ENCODE assay signal across 8 cellular contexts in the genomic region with DNA sequence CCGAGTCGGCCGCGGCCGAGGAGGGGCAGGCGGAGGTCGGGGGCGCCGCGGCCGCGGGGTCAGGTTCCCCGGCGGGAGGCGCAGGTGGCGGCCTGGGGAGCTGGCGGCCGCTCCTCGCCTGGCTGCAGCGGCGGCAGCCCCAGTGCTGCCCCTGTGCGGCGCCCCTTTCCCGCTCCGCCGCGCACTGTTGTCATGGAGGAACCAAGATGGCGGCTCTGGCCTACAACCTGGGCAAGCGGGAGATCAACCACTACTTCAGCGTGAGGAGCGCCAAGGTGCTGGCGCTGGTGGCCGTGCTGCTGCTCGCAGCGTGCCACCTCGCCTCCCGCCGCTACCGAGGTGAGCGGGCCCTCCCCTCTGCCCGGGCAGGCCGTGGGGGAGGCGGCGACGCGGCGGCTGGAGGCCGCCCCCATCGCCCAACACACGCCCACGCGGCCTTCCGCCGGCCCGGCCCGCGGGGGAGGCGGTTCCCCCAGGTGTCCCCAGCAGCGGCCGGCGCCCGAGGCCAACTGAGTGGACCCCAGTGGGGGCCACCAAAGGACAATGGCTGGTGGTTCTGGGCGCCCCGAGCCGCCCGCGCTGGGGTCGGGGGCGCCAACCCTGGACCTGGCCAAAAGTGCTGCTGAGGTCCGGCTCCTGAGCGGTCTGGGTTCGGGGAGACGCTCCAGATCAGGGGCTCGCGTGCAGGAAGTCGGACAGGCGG. TPM values are rescaled to one million over a fixed set of nuclear protein-coding genes. Genes with fewer than 3 reads are reported as not detected.
DNase-seq lines count a peak whose midpoint lies in the region; ATAC-seq and TF ChIP-seq lines count a peak whose summit lies in the region.

No MANE protein-coding gene starts in this region.

- peak overlapping the region; percentile 66 to 97 (median 88) for H3K4me3 ChIP-seq in dorsolateral prefrontal cortex
- H3K4me3 ChIP-seq in lower lobe of right lung: peak overlapping the region; percentile 89

- H3K9me3 ChIP-seq in lower lobe of right lung: no peaks in the 10 kb centered on the region

- no peaks in the 10 kb centered on the region for H3K36me3 ChIP-seq in lower lobe of right lung

- peak in 13 of 14 donors; percentile 61 to 87 (median 74) for DNase-seq in C1 segment of cervical spinal cord (lab: John Stamatoyannopoulos, UW)
- peak; percentile 49 for DNase-seq in NCI-H510A (lab: John Stamatoyannopoulos, UW)
- DNase-seq in activated CD4-positive, alpha-beta T cell treated with anti-CD3 and anti-CD28 coated beads, Interleukin-2, amount 50 U/mL, for 24 hours (ENCODE audit: low read depth in 1 of 2, low spot score in 1 of 2): peak; percentile 45 to 46
- DNase-seq in dorsolateral prefrontal cortex: peak; percentile 51 to 80 (median 62)
- DNase-seq in lower lobe of right lung: peak; percentile 80
- DNase-seq in stimulated activated CD4-positive, alpha-beta T cell treated with anti-CD3 and anti-CD28 coated beads, TNF-alpha, amount 100 ng/mL, for 4 hours (ENCODE audit: low read depth in 3 of 3): peak; percentile 22 to 46 (median 28)

- ATAC-seq in HG03354 (IDR thresholded peaks at IDR 0.05; ENCODE audit: poor library complexity, severe bottlenecking, unreplicated experiment) (peak; percentile 78), lower lobe of right lung (peak; percentile 91 to 94)

- intact Hi-C loops in dorsolateral prefrontal cortex (cut with DNase I) (loop anchor here (1.0 to 10.0 kb wide), 7 partner anchors 55 to 1177 kb away; a partner anchor contains a TSS), lower lobe of right lung (cut with DNase I) (no loop called here)

- peak in 44 of 56 donors; percentile 7 to 65 (median 33) for TF ChIP-seq CTCF in dorsolateral prefrontal cortex (IDR thresholded peaks at IDR 0.05 in 54 of 56, conservative IDR thresholded peaks at IDR 0.05 in 2 of 56; ENCODE audit: low read depth in 1 of 56, partially characterized antibody in 56 of 56)
- TF ChIP-seq CTCF in lower lobe of right lung (IDR thresholded peaks at IDR 0.05): peak; percentile 28

- peak; percentile 71 for TF ChIP-seq POLR2A in GM19193 (IDR thresholded peaks at IDR 0.05; ENCODE audit: extremely low read depth, insufficient read depth, insufficient read length)

- peaks cover 13% of the 10 kb centered on the region for H3K4me1 ChIP-seq in lower lobe of right lung

- H3K27me3 ChIP-seq in dorsolateral prefrontal cortex (no peaks in the 10 kb centered on the region), lower lobe of right lung (ENCODE audit: low read depth) (no peaks in the 10 kb centered on the region)

- H3K27ac ChIP-seq in dorsolateral prefrontal cortex (peak overlapping the region; percentile 84 to 99 (median 96)), lower lobe of right lung (peak overlapping the region; percentile 89)

RNA-seq across cellular contexts. Expression of a gene that starts 0.4 kb away (rescaled TPM):
- total RNA-seq in dorsolateral prefrontal cortex (10 to 100 TPM; 32.8 to 82.0 (median 57.2) TPM), lower lobe of right lung (27.3 TPM)

Comparison
In these comparisons a context has a peak if more than half of its experiments do, and no peak if none do; other contexts are left out.
1. Peak in every context shown above with its lines: DNase-seq, ATAC-seq, H3K4me3 ChIP-seq and H3K27ac ChIP-seq.
2. DNase-seq: peak in every context shown above with its lines; median percentile 80 in lower lobe of right lung; 74 in C1 segment of cervical spinal cord; 62 in dorsolateral prefrontal cortex; 49 in NCI-H510A; 46 in activated CD4-positive, alpha-beta T cell treated with anti-CD3 and anti-CD28 coated beads, Interleukin-2, amount 50 U/mL, for 24 hours; 28 in stimulated activated CD4-positive, alpha-beta T cell treated with anti-CD3 and anti-CD28 coated beads, TNF-alpha, amount 100 ng/mL, for 4 hours.